ENCODE assay signal across 8 cellular contexts in genomic region chr1:243420968-243421675, GRCh38.
DNase-seq lines count a peak whose midpoint lies in the region; ATAC-seq lines count a peak whose summit lies in the region.

No MANE protein-coding gene starts in this region.

- H3K4me1 Mint-ChIP-seq in naive B cell = peaks cover 12 to 16% (median 13%) of the 10 kb centered on the region in 3 donors

- peaks cover 0 to 10% of the 10 kb centered on the region in 2 donors for H3K36me3 Mint-ChIP-seq in naive B cell

- peak overlapping the region in 5 of 8 donors; percentile 1 to 64 (median 43) for H3K4me3 Mint-ChIP-seq in naive B cell

- DNase-seq in AG20443 (ENCODE audit: low spot score) = peak; percentile 47
- DNase-seq in amniotic epithelial cell (ENCODE audit: low read depth) = peak; percentile 60
- no peak for DNase-seq in naive B cell
- DNase-seq in activated gamma-delta T cell (lab: John Stamatoyannopoulos, UW) = no peak
- no peak for DNase-seq in CD1c-positive myeloid dendritic cell (ENCODE audit: extremely low spot score)

- H3K9me3 Mint-ChIP-seq in naive B cell = no peaks in the 10 kb centered on the region

- no peaks in the 10 kb centered on the region for H3K27me3 Mint-ChIP-seq in naive B cell

- peak overlapping the region in 1 of 6 donors; percentile 72 for H3K27ac Mint-ChIP-seq in naive B cell

- peak; percentile 8 for ATAC-seq in HG02759 (IDR thresholded peaks at IDR 0.05; ENCODE audit: unreplicated experiment)
- ATAC-seq in naive B cell (ENCODE audit: low read depth in 2 of 2) = no peak
- ATAC-seq in activated CD4-positive, CD25-positive, alpha-beta regulatory T cell treated with anti-CD3 and anti-CD28 coated beads, Interleukin-2, amount 50 U/mL, for 24 hours = no peak
- no peak for ATAC-seq in HG02973 (IDR thresholded peaks at IDR 0.05; ENCODE audit: unreplicated experiment)

Comparison
In these comparisons a context has a peak if more than half of its experiments do, and no peak if none do; other contexts are left out.
1. DNase-seq: peak in AG20443 (single experiment) and amniotic epithelial cell (single experiment); none in naive B cell (single experiment), activated gamma-delta T cell (single experiment) and CD1c-positive myeloid dendritic cell (single experiment).